1 cellular context compared by ENCODE assay signal in genomic region chrX:69216911-69217310, GRCh38.
TF ChIP-seq lines count a peak whose summit lies in the region.

No MANE protein-coding gene starts in this region.

TF ChIP-seq in IMR-90, 13 proteins besides CTCF, POLR2A, EP300 and RAD21 (continued from another document):
- TF ChIP-seq USF2 (IDR thresholded peaks at IDR 0.05; ENCODE audit: low read depth, low read length) (no peak), RFX5 (IDR thresholded peaks at IDR 0.05; ENCODE audit: low read depth, low read length) (no peak)
TF ChIP-seq in IMR-90: peak in this region for 0.
